ENCODE assay signal across 11 cellular contexts in genomic region chr18:25233582-25234362, GRCh38.
DNase-seq lines count a peak whose midpoint lies in the region; TF ChIP-seq lines count a peak whose summit lies in the region.
"Had no signal": no experiment of that assay in that cellular context is flagged by ENCODE, and none has a peak within 500 bp of the region (broad histone marks: within the 10 kb centered on the region; RNA-seq: fewer than 3 reads in every experiment).

No MANE protein-coding gene starts in this region.

- no peak for TF ChIP-seq POLR2A in tibial nerve (IDR thresholded peaks at IDR 0.05)

- H3K36me3 ChIP-seq in tibial nerve, result no peaks in the 10 kb centered on the region
- H3K36me3 ChIP-seq: ovary had no signal

- peaks cover 57% of the 10 kb centered on the region for H3K4me1 Mint-ChIP-seq in endothelial cell (ENCODE audit: unreplicated experiment)

- H3K4me3 ChIP-seq in tibial nerve, result peak overlapping the region in 2 of 4 donors; percentile 20 to 32
- H3K4me3 ChIP-seq: ovary had no signal

- H3K27ac Mint-ChIP-seq in endothelial cell (ENCODE audit: unreplicated experiment), result peak overlapping the region; percentile 82
- H3K27ac Mint-ChIP-seq: activated CD8-positive, alpha-beta T cell treated with anti-CD3 and anti-CD28 coated beads for 36 hours had no signal

- DNase-seq in NCI-H2171 treated with DMSO at 0.1 percent for 48 hours (lab: John Stamatoyannopoulos, UW) (peak; percentile 8), NCI-H2171 (lab: John Stamatoyannopoulos, UW) (no peak), endothelial cell (ENCODE audit: low spot score) (no peak), lung microvascular endothelial cell (ENCODE audit: low read depth in 2 of 2) (peak; percentile 86 to 91), tibial nerve (ENCODE audit: low spot score in 2 of 2) (peak in 1 of 2 donors; percentile 39), cortex of kidney (lab: John Stamatoyannopoulos, UW) (no peak), DMS153 treated with DMSO at 0.1 percent for 48 hours (lab: John Stamatoyannopoulos, UW; ENCODE audit: unreplicated experiment) (no peak), iPS-NIHi11 (ENCODE audit: low spot score) (no peak)
- DNase-seq: activated CD8-positive, alpha-beta T cell treated with anti-CD3 and anti-CD28 coated beads for 36 hours; amniotic stem cell; ovary had no signal

- H3K9me3 Mint-ChIP-seq in endothelial cell (ENCODE audit: unreplicated experiment), result no peaks in the 10 kb centered on the region
- H3K9me3 Mint-ChIP-seq: activated CD8-positive, alpha-beta T cell treated with anti-CD3 and anti-CD28 coated beads for 36 hours had no signal

- H3K27me3 Mint-ChIP-seq in endothelial cell (ENCODE audit: unreplicated experiment), result peaks cover 2% of the 10 kb centered on the region

- peak overlapping the region; percentile 13 for H3K4me3 Mint-ChIP-seq in endothelial cell (ENCODE audit: unreplicated experiment)
- H3K4me3 Mint-ChIP-seq: activated CD8-positive, alpha-beta T cell treated with anti-CD3 and anti-CD28 coated beads for 36 hours had no signal

- TF ChIP-seq EP300 in tibial nerve (IDR thresholded peaks at IDR 0.05), result peak in 1 of 2 donors; percentile 75

- peaks cover 0 to 54% (median 6%) of the 10 kb centered on the region in 4 donors for H3K4me1 ChIP-seq in tibial nerve

- H3K9me3 ChIP-seq in tibial nerve, result no peaks in the 10 kb centered on the region
- H3K9me3 ChIP-seq: ovary had no signal

- H3K27me3 ChIP-seq in tibial nerve, result no peaks in the 10 kb centered on the region
- H3K27me3 ChIP-seq: ovary had no signal

- H3K36me3 Mint-ChIP-seq in endothelial cell (ENCODE audit: low read depth, unreplicated experiment), result peaks cover 11% of the 10 kb centered on the region

- TF ChIP-seq CTCF in endothelial cell (IDR thresholded peaks at IDR 0.05; ENCODE audit: unreplicated experiment) (no peak), tibial nerve (IDR thresholded peaks at IDR 0.05) (no peak)

- WGBS in tibial nerve, 2 donors, result 18 to 24% methylated on average over 12 of the region's 12 CpGs

- peak overlapping the region in 3 of 4 donors; percentile 17 to 82 (median 62) for H3K27ac ChIP-seq in tibial nerve

Comparison
In these comparisons a context has a peak if more than half of its experiments do, and no peak if none do; other contexts are left out.
1. DNase-seq: peak in NCI-H2171 treated with DMSO at 0.1 percent for 48 hours (single experiment) and lung microvascular endothelial cell (2 of 2); none in NCI-H2171 (single experiment), endothelial cell (single experiment), cortex of kidney (single experiment), DMS153 treated with DMSO at 0.1 percent for 48 hours (single experiment) and iPS-NIHi11 (single experiment).